In genomic region chr6:33049323-33049722, GRCh38 we compare ENCODE assay signal across 17 cellular contexts. TPM values are rescaled to one million over a fixed set of nuclear protein-coding genes. Genes with fewer than 3 reads are reported as not detected.
DNase-seq lines count a peak whose midpoint lies in the region; ATAC-seq and TF ChIP-seq lines count a peak whose summit lies in the region.
"Had no signal": no experiment of that assay in that cellular context is flagged by ENCODE, and none has a peak within 500 bp of the region (broad histone marks: within the 10 kb centered on the region; RNA-seq: fewer than 3 reads in every experiment).

No MANE protein-coding gene starts in this region.

- POLR2A ChIA-PET in WTC11 (lab: Charles Lee): interaction anchor here (1.0 kb wide), 1 partner anchor 77 kb away, joined by 3 read pairs; no protein-coding TSS in a partner anchor

- H3K27me3 ChIP-seq in DOHH2 (ENCODE audit: control insufficient read depth, low read length) (no peaks in the 10 kb centered on the region), kidney epithelial cell (ENCODE audit: control insufficient read depth, insufficient read depth, low read length) (peaks cover 4% of the 10 kb centered on the region)
- H3K27me3 ChIP-seq: BLaER1, left lung had no signal

- H3K4me1 ChIP-seq in DOHH2 (ENCODE audit: control insufficient read depth, low read length): 0 out of 2 replicates have a peak, but pooled peaks cover 3% of the 10 kb centered on the region
- H3K4me1 ChIP-seq: left lung, sigmoid colon had no signal

- CTCF ChIA-PET in WTC11 (lab: Charles Lee): interaction anchor here (0.5 to 2.1 kb wide), 22 partner anchors 12 to 206 kb away, joined by 3 to 17 read pairs (median 4); partner anchors contain the start of genes HLA-DPA1 and HLA-DPB1

- no peak overlapping the region for H3K27ac Mint-ChIP-seq in WTC11
- H3K27ac Mint-ChIP-seq: natural killer cell treated with Interleukin-12 subunit alpha and Interleukin-12 subunit beta and Interleukin-15 and Interleukin-18, amount 100 ng/mL, for 72 hours had no signal

- H3K9me3 ChIP-seq in DOHH2 (ENCODE audit: control insufficient read depth, insufficient read depth, low read length): no peaks in the 10 kb centered on the region
- H3K9me3 ChIP-seq: left lung, sigmoid colon, stomach had no signal

- no peaks in the 10 kb centered on the region for H3K9me2 ChIP-seq in DOHH2 (replicated peaks; ENCODE audit: control insufficient read depth, low read length)

- peaks cover 46% of the 10 kb centered on the region for H3K4me1 Mint-ChIP-seq in WTC11

- no peak for DNase-seq in HFF-Myc (ENCODE audit: extremely low read depth, low read depth)
- DNase-seq in WTC11 (ENCODE audit: low spot score): no peak
- DNase-seq in kidney epithelial cell (ENCODE audit: low read depth): no peak
- DNase-seq in SW 1271 (lab: John Stamatoyannopoulos, UW): no peak
- no peak for DNase-seq in NCI-H748 (lab: John Stamatoyannopoulos, UW; ENCODE audit: unreplicated experiment)
- DNase-seq in DMS153 (lab: John Stamatoyannopoulos, UW): no peak
- no peak for DNase-seq in NCI-H1694 treated with DMSO at 0.1 percent for 48 hours (lab: John Stamatoyannopoulos, UW)
- DNase-seq: activated CD4-positive, CD25-positive, alpha-beta regulatory T cell treated with anti-CD3 and anti-CD28 coated beads, Interleukin-2, amount 50 U/mL, for 72 hours; EL; left lung; NCI-H2081 treated with DMSO at 0.1 percent for 48 hours; sigmoid colon; stomach had no signal

- H3K9me3 Mint-ChIP-seq in WTC11: peaks cover 32% of the 10 kb centered on the region
- H3K9me3 Mint-ChIP-seq: natural killer cell treated with Interleukin-12 subunit alpha and Interleukin-12 subunit beta and Interleukin-15 and Interleukin-18, amount 100 ng/mL, for 72 hours had no signal

- peak; percentile 67 for TF ChIP-seq CTCF in DOHH2 (IDR thresholded peaks at IDR 0.05; ENCODE audit: low read depth, low read length, poor library complexity, severe bottlenecking)
- peak; percentile 44 for TF ChIP-seq CTCF in HFF-Myc (IDR thresholded peaks at IDR 0.05; ENCODE audit: low read depth, low read length, missing control alignments)
- TF ChIP-seq CTCF in WTC11 (IDR thresholded peaks at IDR 0.05): peak; percentile 26; the same call in 1 of the 2 replicates
- peak; percentile 25 for TF ChIP-seq CTCF in kidney epithelial cell (IDR thresholded peaks at IDR 0.05; ENCODE audit: insufficient read depth, low read length, poor library complexity, severe bottlenecking)

- no peak overlapping the region for H3K27ac ChIP-seq in DOHH2 (ENCODE audit: low read depth, low read length)
- H3K27ac ChIP-seq: BLaER1, left lung, sigmoid colon, stomach had no signal

- H3K36me3 Mint-ChIP-seq in WTC11: peaks cover 17% of the 10 kb centered on the region
- H3K36me3 Mint-ChIP-seq: natural killer cell treated with Interleukin-12 subunit alpha and Interleukin-12 subunit beta and Interleukin-15 and Interleukin-18, amount 100 ng/mL, for 72 hours had no signal

- no peaks in the 10 kb centered on the region for H4K20me1 ChIP-seq in DOHH2 (ENCODE audit: control insufficient read depth, insufficient read depth, low read depth, low read length)
- H4K20me1 ChIP-seq: BLaER1 had no signal

- no peak overlapping the region for H3K4me3 ChIP-seq in DOHH2 (ENCODE audit: low read length)
- H3K4me3 ChIP-seq in HFF-Myc (replicated peaks; ENCODE audit: low read depth, low read length): no peak overlapping the region
- H3K4me3 ChIP-seq in kidney epithelial cell (ENCODE audit: low read depth, low read length): no peak overlapping the region
- H3K4me3 ChIP-seq: BLaER1, left lung, sigmoid colon, stomach had no signal

- H3K36me3 ChIP-seq in DOHH2 (ENCODE audit: control insufficient read depth, low read length) (no peaks in the 10 kb centered on the region), kidney epithelial cell (ENCODE audit: control insufficient read depth, insufficient read depth, low read length) (no peaks in the 10 kb centered on the region)
- H3K36me3 ChIP-seq: BLaER1, left lung, sigmoid colon, stomach had no signal

- no peak overlapping the region for H3K4me3 Mint-ChIP-seq in WTC11
- H3K4me3 Mint-ChIP-seq: natural killer cell treated with Interleukin-12 subunit alpha and Interleukin-12 subunit beta and Interleukin-15 and Interleukin-18, amount 100 ng/mL, for 72 hours had no signal

- H3K27me3 Mint-ChIP-seq in WTC11 (ENCODE audit: low read depth): peaks cover 3% of the 10 kb centered on the region; the same call in 1 of the 2 replicates

- no peaks in the 10 kb centered on the region for H3K79me2 ChIP-seq in DOHH2 (ENCODE audit: control insufficient read depth, low read length)

- peak; percentile 71 for ATAC-seq in WTC11
- ATAC-seq: left lung; natural killer cell treated with Interleukin-12 subunit alpha and Interleukin-12 subunit beta and Interleukin-15 and Interleukin-18, amount 100 ng/mL, for 72 hours had no signal

- no peak overlapping the region for H3K4me2 ChIP-seq in DOHH2 (ENCODE audit: low read length)

- no peaks in the 10 kb centered on the region for H3F3A ChIP-seq in DOHH2 (ENCODE audit: control insufficient read depth, insufficient read depth)

TF ChIP-seq in WTC11, 78 proteins besides CTCF, POLR2A, EP300 and RAD21 (continues in another document):
- no peak for TF ChIP-seq RORB (CRISPR knock-in tag; IDR thresholded peaks at IDR 0.05)
- TF ChIP-seq IRF2 (CRISPR knock-in tag; IDR thresholded peaks at IDR 0.05; ENCODE audit: borderline replicate concordance, low read depth): no peak
- no peak for TF ChIP-seq ZNF263 (CRISPR knock-in tag; IDR thresholded peaks at IDR 0.05; ENCODE audit: low read depth)
- TF ChIP-seq ATF1 (CRISPR knock-in tag; IDR thresholded peaks at IDR 0.05): no peak
- no peak for TF ChIP-seq NR1H2 (CRISPR knock-in tag; IDR thresholded peaks at IDR 0.05)
- no peak for TF ChIP-seq CREM (CRISPR knock-in tag; IDR thresholded peaks at IDR 0.05)
- TF ChIP-seq, protein P1, sequence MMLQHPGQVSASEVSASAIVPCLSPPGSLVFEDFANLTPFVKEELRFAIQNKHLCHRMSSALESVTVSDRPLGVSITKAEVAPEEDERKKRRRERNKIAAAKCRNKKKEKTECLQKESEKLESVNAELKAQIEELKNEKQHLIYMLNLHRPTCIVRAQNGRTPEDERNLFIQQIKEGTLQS (CRISPR knock-in tag; conservative IDR thresholded peaks at IDR 0.05): no peak
- TF ChIP-seq ELF4 (CRISPR knock-in tag; IDR thresholded peaks at IDR 0.05; ENCODE audit: low read depth): no peak
- TF ChIP-seq ZSCAN18 (CRISPR knock-in tag; IDR thresholded peaks at IDR 0.05): no peak
- TF ChIP-seq ZNF138 (CRISPR knock-in tag; conservative IDR thresholded peaks at IDR 0.05): no peak
- TF ChIP-seq SMAD4 (CRISPR knock-in tag; IDR thresholded peaks at IDR 0.05): no peak
- no peak for TF ChIP-seq E2F1 (CRISPR knock-in tag; IDR thresholded peaks at IDR 0.05)
- TF ChIP-seq ZNF219 (CRISPR knock-in tag; IDR thresholded peaks at IDR 0.05; ENCODE audit: borderline replicate concordance): no peak
- TF ChIP-seq CBFB (CRISPR knock-in tag; IDR thresholded peaks at IDR 0.05; ENCODE audit: low read depth): no peak
- TF ChIP-seq, protein P2, sequence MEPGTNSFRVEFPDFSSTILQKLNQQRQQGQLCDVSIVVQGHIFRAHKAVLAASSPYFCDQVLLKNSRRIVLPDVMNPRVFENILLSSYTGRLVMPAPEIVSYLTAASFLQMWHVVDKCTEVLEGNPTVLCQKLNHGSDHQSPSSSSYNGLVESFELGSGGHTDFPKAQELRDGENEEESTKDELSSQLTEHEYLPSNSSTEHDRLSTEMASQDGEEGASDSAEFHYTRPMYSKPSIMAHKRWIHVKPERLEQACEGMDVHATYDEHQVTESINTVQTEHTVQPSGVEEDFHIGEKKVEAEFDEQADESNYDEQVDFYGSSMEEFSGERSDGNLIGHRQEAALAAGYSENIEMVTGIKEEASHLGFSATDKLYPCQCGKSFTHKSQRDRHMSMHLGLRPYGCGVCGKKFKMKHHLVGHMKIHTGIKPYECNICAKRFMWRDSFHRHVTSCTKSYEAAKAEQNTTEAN (CRISPR knock-in tag; IDR thresholded peaks at IDR 0.05): no peak
- no peak for TF ChIP-seq ZNF423 (CRISPR knock-in tag; IDR thresholded peaks at IDR 0.05)
- no peak for TF ChIP-seq SMAD3 (CRISPR knock-in tag; IDR thresholded peaks at IDR 0.05; ENCODE audit: borderline replicate concordance)
- no peak for TF ChIP-seq PRRX2 (CRISPR knock-in tag; IDR thresholded peaks at IDR 0.05)

RNA-seq across cellular contexts. Expression of gene HLA-DPA1, which starts 24.1 kb away (rescaled TPM):
- total RNA-seq in WTC11 (2021) (4.4 to 5.4 TPM (median 4.9 TPM) in 3 replicates), kidney epithelial cell (0.29 and 0.48 TPM in 2 replicates)

RNA-seq across cellular contexts. Expression of gene HLA-DPB1, which starts 26.5 kb away (rescaled TPM):
- 18.0 to 23.9 TPM (median 21.3 TPM) in 3 replicates for total RNA-seq in WTC11 (2021)
- 5.5 and 7.6 TPM in 2 replicates for total RNA-seq in kidney epithelial cell

RNA-seq across cellular contexts. Expression of gene HLA-DOA, which starts 39.9 kb away (rescaled TPM):
- total RNA-seq in WTC11 (2021) (13.6 to 24.6 TPM (median 24.4 TPM) in 3 replicates), kidney epithelial cell (0.71 and 1.6 TPM in 2 replicates)
- total RNA-seq: glomerular endothelial cell had no signal
